In the genomic region with DNA sequence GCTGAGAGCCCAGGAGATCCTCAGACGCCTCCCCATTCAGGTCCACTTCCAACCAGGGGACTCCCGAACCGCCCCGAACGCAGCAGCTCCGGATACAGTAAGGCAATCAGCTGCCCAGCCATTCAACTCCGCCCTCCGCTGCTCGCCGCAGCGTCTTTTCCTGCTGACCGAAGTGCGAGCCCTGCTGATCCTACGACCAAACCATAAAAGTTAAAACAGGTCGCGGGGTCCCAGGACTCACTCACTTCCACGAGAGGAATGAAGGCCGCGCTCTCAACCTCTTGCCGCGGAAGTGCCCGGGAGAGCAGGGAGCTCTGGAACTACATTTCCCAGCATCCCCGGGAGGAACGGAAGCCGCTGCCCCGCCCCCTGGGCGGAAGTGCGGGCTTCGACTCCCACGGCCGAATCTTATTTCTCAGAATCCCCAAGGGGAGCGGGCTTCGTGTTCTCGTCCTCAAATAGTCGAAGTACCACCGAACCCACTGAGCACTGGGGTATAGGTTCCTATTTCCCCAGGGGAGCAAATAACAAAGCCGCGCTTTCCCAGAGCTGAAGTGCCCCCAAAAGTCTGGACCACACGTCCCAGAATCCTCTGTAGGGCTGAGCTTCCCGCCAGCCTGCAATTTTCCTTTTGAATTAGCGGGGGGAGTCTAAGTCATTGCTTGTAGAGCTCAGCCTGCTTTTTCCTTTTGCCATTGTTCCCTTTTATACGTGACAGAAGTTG, we compare ENCODE assay signal across 1 cellular context.
TF ChIP-seq lines count a peak whose summit lies in the region.

Gene ZNF45, minus strand, starts transcription at position 298 of the 724 bp plus-strand sequence. CDS start 13,097 bp downstream, outside the sequence.

TF ChIP-seq in HepG2, 621 proteins besides CTCF, POLR2A, EP300 and RAD21 (continued from another document and continues in another):
- TF ChIP-seq, protein P1, sequence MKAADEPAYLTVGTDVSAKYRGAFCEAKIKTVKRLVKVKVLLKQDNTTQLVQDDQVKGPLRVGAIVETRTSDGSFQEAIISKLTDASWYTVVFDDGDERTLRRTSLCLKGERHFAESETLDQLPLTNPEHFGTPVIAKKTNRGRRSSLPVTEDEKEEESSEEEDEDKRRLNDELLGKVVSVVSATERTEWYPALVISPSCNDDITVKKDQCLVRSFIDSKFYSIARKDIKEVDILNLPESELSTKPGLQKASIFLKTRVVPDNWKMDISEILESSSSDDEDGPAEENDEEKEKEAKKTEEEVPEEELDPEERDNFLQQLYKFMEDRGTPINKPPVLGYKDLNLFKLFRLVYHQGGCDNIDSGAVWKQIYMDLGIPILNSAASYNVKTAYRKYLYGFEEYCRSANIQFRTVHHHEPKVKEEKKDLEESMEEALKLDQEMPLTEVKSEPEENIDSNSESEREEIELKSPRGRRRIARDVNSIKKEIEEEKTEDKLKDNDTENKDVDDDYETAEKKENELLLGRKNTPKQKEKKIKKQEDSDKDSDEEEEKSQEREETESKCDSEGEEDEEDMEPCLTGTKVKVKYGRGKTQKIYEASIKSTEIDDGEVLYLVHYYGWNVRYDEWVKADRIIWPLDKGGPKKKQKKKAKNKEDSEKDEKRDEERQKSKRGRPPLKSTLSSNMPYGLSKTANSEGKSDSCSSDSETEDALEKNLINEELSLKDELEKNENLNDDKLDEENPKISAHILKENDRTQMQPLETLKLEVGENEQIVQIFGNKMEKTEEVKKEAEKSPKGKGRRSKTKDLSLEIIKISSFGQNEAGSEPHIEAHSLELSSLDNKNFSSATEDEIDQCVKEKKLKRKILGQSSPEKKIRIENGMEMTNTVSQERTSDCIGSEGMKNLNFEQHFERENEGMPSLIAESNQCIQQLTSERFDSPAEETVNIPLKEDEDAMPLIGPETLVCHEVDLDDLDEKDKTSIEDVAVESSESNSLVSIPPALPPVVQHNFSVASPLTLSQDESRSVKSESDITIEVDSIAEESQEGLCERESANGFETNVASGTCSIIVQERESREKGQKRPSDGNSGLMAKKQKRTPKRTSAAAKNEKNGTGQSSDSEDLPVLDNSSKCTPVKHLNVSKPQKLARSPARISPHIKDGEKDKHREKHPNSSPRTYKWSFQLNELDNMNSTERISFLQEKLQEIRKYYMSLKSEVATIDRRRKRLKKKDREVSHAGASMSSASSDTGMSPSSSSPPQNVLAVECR (CRISPR knock-in tag; IDR thresholded peaks at IDR 0.05; ENCODE audit: borderline replicate concordance) = peak; percentile 88
- TF ChIP-seq ZNF747 (CRISPR knock-in tag; IDR thresholded peaks at IDR 0.05; ENCODE audit: borderline replicate concordance) (no peak), ATF1 (CRISPR knock-in tag; IDR thresholded peaks at IDR 0.05) (no peak), ELF3 (CRISPR knock-in tag; IDR thresholded peaks at IDR 0.05) (peak; percentile 56), ZNF83 (CRISPR knock-in tag; IDR thresholded peaks at IDR 0.05; ENCODE audit: borderline replicate concordance) (no peak), HNRNPUL1 (IDR thresholded peaks at IDR 0.05; ENCODE audit: low read depth, low read length) (no peak), ZNF598 (CRISPR knock-in tag; IDR thresholded peaks at IDR 0.05; ENCODE audit: borderline replicate concordance) (no peak), ZFP62 (CRISPR knock-in tag; IDR thresholded peaks at IDR 0.05) (no peak), ZNF3 (CRISPR knock-in tag; IDR thresholded peaks at IDR 0.05) (no peak), ZNF687 (CRISPR knock-in tag; IDR thresholded peaks at IDR 0.05) (peak; percentile 65), ZSCAN21 (CRISPR knock-in tag; IDR thresholded peaks at IDR 0.05; ENCODE audit: borderline replicate concordance) (peak; percentile 0; the same call in 1 of the 2 replicates), ARNT2 (CRISPR knock-in tag; IDR thresholded peaks at IDR 0.05; ENCODE audit: low read depth) (peak; percentile 74), MAX (IDR thresholded peaks at IDR 0.05) (peak; percentile 48; the same call in 1 of the 2 replicates), DDIT3 (CRISPR knock-in tag; IDR thresholded peaks at IDR 0.05) (no peak), MIXL1 (CRISPR knock-in tag; IDR thresholded peaks at IDR 0.05) (no peak), BRD4 (CRISPR knock-in tag; IDR thresholded peaks at IDR 0.05) (peak; percentile 50; the same call in 1 of the 2 replicates), ZNF407 (CRISPR knock-in tag; IDR thresholded peaks at IDR 0.05; ENCODE audit: not compliant biosample characterization) (no peak), TBX3 (IDR thresholded peaks at IDR 0.05; ENCODE audit: borderline replicate concordance) (no peak), GPN1 (CRISPR knock-in tag; IDR thresholded peaks at IDR 0.05; ENCODE audit: borderline replicate concordance) (no peak)
- TF ChIP-seq, protein P2, sequence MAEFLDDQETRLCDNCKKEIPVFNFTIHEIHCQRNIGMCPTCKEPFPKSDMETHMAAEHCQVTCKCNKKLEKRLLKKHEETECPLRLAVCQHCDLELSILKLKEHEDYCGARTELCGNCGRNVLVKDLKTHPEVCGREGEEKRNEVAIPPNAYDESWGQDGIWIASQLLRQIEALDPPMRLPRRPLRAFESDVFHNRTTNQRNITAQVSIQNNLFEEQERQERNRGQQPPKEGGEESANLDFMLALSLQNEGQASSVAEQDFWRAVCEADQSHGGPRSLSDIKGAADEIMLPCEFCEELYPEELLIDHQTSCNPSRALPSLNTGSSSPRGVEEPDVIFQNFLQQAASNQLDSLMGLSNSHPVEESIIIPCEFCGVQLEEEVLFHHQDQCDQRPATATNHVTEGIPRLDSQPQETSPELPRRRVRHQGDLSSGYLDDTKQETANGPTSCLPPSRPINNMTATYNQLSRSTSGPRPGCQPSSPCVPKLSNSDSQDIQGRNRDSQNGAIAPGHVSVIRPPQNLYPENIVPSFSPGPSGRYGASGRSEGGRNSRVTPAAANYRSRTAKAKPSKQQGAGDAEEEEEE (CRISPR knock-in tag; IDR thresholded peaks at IDR 0.05; ENCODE audit: borderline replicate concordance) = no peak
- TF ChIP-seq, protein P3, sequence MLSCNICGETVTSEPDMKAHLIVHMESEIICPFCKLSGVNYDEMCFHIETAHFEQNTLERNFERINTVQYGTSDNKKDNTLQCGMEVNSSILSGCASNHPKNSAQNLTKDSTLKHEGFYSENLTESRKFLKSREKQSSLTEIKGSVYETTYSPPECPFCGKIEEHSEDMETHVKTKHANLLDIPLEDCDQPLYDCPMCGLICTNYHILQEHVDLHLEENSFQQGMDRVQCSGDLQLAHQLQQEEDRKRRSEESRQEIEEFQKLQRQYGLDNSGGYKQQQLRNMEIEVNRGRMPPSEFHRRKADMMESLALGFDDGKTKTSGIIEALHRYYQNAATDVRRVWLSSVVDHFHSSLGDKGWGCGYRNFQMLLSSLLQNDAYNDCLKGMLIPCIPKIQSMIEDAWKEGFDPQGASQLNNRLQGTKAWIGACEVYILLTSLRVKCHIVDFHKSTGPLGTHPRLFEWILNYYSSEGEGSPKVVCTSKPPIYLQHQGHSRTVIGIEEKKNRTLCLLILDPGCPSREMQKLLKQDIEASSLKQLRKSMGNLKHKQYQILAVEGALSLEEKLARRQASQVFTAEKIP (CRISPR knock-in tag; IDR thresholded peaks at IDR 0.05; ENCODE audit: borderline replicate concordance) = no peak
- TF ChIP-seq, protein P4, sequence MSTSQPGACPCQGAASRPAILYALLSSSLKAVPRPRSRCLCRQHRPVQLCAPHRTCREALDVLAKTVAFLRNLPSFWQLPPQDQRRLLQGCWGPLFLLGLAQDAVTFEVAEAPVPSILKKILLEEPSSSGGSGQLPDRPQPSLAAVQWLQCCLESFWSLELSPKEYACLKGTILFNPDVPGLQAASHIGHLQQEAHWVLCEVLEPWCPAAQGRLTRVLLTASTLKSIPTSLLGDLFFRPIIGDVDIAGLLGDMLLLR (CRISPR knock-in tag; IDR thresholded peaks at IDR 0.05) = no peak
- TF ChIP-seq, protein P5, sequence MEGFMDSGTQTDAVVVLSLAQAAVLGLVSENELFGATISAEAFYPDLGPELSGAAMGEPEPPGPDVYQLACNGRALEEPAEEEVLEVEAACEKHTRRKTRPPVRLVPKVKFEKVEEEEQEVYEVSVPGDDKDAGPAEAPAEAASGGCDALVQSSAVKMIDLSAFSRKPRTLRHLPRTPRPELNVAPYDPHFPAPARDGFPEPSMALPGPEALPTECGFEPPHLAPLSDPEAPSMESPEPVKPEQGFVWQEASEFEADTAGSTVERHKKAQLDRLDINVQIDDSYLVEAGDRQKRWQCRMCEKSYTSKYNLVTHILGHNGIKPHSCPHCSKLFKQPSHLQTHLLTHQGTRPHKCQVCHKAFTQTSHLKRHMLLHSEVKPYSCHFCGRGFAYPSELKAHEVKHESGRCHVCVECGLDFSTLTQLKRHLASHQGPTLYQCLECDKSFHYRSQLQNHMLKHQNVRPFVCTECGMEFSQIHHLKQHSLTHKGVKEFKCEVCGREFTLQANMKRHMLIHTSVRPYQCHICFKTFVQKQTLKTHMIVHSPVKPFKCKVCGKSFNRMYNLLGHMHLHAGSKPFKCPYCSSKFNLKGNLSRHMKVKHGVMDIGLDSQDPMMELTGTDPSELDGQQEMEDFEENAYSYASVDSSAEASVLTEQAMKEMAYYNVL (CRISPR knock-in tag; IDR thresholded peaks at IDR 0.05; ENCODE audit: borderline replicate concordance) = no peak; the same call in 1 of the 2 replicates
